ENCODE assay signal across 26 cellular contexts in genomic region chr4:76267811-76268210, GRCh38.
"Had no signal": no experiment of that assay in that cellular context is flagged by ENCODE, and none has a peak within 500 bp of the region (broad histone marks: within the 10 kb centered on the region; RNA-seq: fewer than 3 reads in every experiment).

No MANE protein-coding gene starts in this region.

- H3K4me3 ChIP-seq: stomach, suprapubic skin, testis, thoracic aorta, thyroid gland, tibial artery, tibial nerve, transverse colon, upper lobe of left lung, upper lobe of right lung, uterus, vagina had no signal

- H3K27ac ChIP-seq: stomach, suprapubic skin, testis, thoracic aorta, thyroid gland, tibial artery, tibial nerve, transverse colon, upper lobe of left lung, upper lobe of right lung, uterus, vagina had no signal

- ATAC-seq: stimulated activated effector memory CD8-positive, alpha-beta T cell treated with anti-CD3 and anti-CD28 coated beads, Interleukin-12 subunit alpha, Interleukin-12 subunit beta, amount 100 ng/mL, for 72 hours; stimulated activated memory B cell treated with anti-CD40 and anti-IgM and Interleukin-4, amounts not matched to agents 10 μg/mL and 1 μg/mL and 100 μg/mL, for 72 hours; stimulated activated naive B cell treated with anti-CD40 and anti-IgM and Interleukin-4, amounts not matched to agents 10 μg/mL and 1 μg/mL and 100 μg/mL, for 72 hours; stimulated activated naive CD8-positive, alpha-beta T cell treated with anti-CD3 and anti-CD28 coated beads, Interleukin-15, amount 100 ng/mL, for 72 hours; stimulated activated naive CD8-positive, alpha-beta T cell treated with anti-CD3 and anti-CD28 coated beads, Interleukin-15, Interleukin-2, amounts not matched to agents 100 U/mL and 50 U/mL, for 24 hours; upper lobe of right lung had no signal

- DNase-seq: stimulated activated CD4-positive, alpha-beta T cell treated with anti-CD3 and anti-CD28 coated beads, Interleukin-2, amount 100 ng/mL, for 48 hours; stimulated activated CD4-positive, alpha-beta T cell treated with anti-CD3 and anti-CD28 coated beads, Interleukin-4, amount 100 ng/mL, for 1 hour; stimulated activated CD4-positive, alpha-beta T cell treated with anti-CD3 and anti-CD28 coated beads, Interleukin-4, amount 100 ng/mL, for 24 hours; stimulated activated CD4-positive, alpha-beta T cell treated with anti-CD3 and anti-CD28 coated beads, Interleukin-4, amount 100 ng/mL, for 4 hours; stimulated activated CD8-positive, alpha-beta memory T cell treated with anti-CD3 and anti-CD28 coated beads, Interleukin-4, amount 100 ng/mL, for 48 hours; stimulated activated naive B cell treated with anti-CD40 and anti-IgM and Interleukin-4, amounts not matched to agents 10 μg/mL and 1 μg/mL and 100 μg/mL, for 72 hours; stimulated activated naive CD4-positive, alpha-beta T cell; stimulated activated naive CD4-positive, alpha-beta T cell treated with Interleukin-2 at 50 U/mL for 16 hours; stimulated activated naive CD8-positive, alpha-beta T cell treated with anti-CD3 and anti-CD28 coated beads, Interleukin-15, amount 100 ng/mL, for 72 hours; stimulated activated naive CD8-positive, alpha-beta T cell treated with anti-CD3 and anti-CD28 coated beads, Interleukin-15, Interleukin-2, amounts not matched to agents 100 U/mL and 50 U/mL, for 24 hours; stomach; substantia nigra; testis; thyroid gland; tibial artery; transverse colon; trophoblast cell; upper lobe of left lung; upper lobe of right lung; uterus had no signal

- H3K9me3 ChIP-seq: stomach, suprapubic skin, testis, thoracic aorta, thyroid gland, tibial artery, tibial nerve, transverse colon, upper lobe of left lung, upper lobe of right lung, uterus, vagina had no signal

- H3K36me3 ChIP-seq: suprapubic skin, thoracic aorta, thyroid gland, tibial artery, transverse colon, upper lobe of left lung, upper lobe of right lung, uterus, vagina had no signal
